Comparison of ENCODE assay signal across 25 cellular contexts in genomic region chr12:2842948-2843347, GRCh38. TPM values are rescaled to one million over a fixed set of nuclear protein-coding genes. Genes with fewer than 3 reads are reported as not detected.
A peak's percentile ranks its signal among the peaks of the same experiment; 100 is the strongest.
DNase-seq lines count a peak whose midpoint lies in the region; ATAC-seq and TF ChIP-seq lines count a peak whose summit lies in the region.
"Had no signal": no experiment of that assay in that cellular context is flagged by ENCODE, and none has a peak within 500 bp of the region (broad histone marks: within the 10 kb centered on the region; RNA-seq: fewer than 3 reads in every experiment).

No MANE protein-coding gene starts in this region.

- H3K27ac ChIP-seq in right cardiac atrium (ENCODE audit: low read length): peak overlapping the region; percentile 13
- H3K27ac ChIP-seq: PC-9 had no signal

- no peak for TF ChIP-seq CTCF in chondrocyte (IDR thresholded peaks at IDR 0.05)

- H3K4me3 ChIP-seq in right cardiac atrium (ENCODE audit: low read length): no peak overlapping the region
- H3K4me3 ChIP-seq: GM12878, PC-9 had no signal

- no peaks in the 10 kb centered on the region for H3K9me3 Mint-ChIP-seq in chondrocyte (ENCODE audit: low read depth)
- H3K9me3 Mint-ChIP-seq in stimulated activated effector memory CD8-positive, alpha-beta T cell treated with anti-CD3 and anti-CD28 coated beads, Interleukin-12 subunit alpha, Interleukin-12 subunit beta, amount 100 ng/mL, for 72 hours: no peaks in the 10 kb centered on the region
- H3K9me3 Mint-ChIP-seq: H9, HFFc6 had no signal

- ATAC-seq in right cardiac atrium: peak in 1 of 2 donors; percentile 40
- ATAC-seq in stimulated activated effector memory CD8-positive, alpha-beta T cell treated with anti-CD3 and anti-CD28 coated beads, Interleukin-12 subunit alpha, Interleukin-12 subunit beta, amount 100 ng/mL, for 72 hours: no peak
- ATAC-seq: GM12878 had no signal

- no peak overlapping the region for H3K4me3 Mint-ChIP-seq in chondrocyte (ENCODE audit: unreplicated experiment)
- H3K4me3 Mint-ChIP-seq in stimulated activated effector memory CD8-positive, alpha-beta T cell treated with anti-CD3 and anti-CD28 coated beads, Interleukin-12 subunit alpha, Interleukin-12 subunit beta, amount 100 ng/mL, for 72 hours: no peak overlapping the region
- H3K4me3 Mint-ChIP-seq: H9, HFFc6 had no signal

- H3K36me3 Mint-ChIP-seq in chondrocyte (ENCODE audit: low read depth): no peaks in the 10 kb centered on the region
- H3K36me3 Mint-ChIP-seq in stimulated activated effector memory CD8-positive, alpha-beta T cell treated with anti-CD3 and anti-CD28 coated beads, Interleukin-12 subunit alpha, Interleukin-12 subunit beta, amount 100 ng/mL, for 72 hours: peaks cover 44% of the 10 kb centered on the region

- intact Hi-C loops in right cardiac atrium (cut with DNase I): no loop called here

- H3K27ac Mint-ChIP-seq in chondrocyte (ENCODE audit: unreplicated experiment): peak overlapping the region; percentile 49
- H3K27ac Mint-ChIP-seq in stimulated activated effector memory CD8-positive, alpha-beta T cell treated with anti-CD3 and anti-CD28 coated beads, Interleukin-12 subunit alpha, Interleukin-12 subunit beta, amount 100 ng/mL, for 72 hours: peak overlapping the region; percentile 55
- H3K27ac Mint-ChIP-seq: H9, HFFc6 had no signal

- H3K4me1 Mint-ChIP-seq in chondrocyte (ENCODE audit: low read depth): peaks cover 34% of the 10 kb centered on the region
- H3K4me1 Mint-ChIP-seq in stimulated activated effector memory CD8-positive, alpha-beta T cell treated with anti-CD3 and anti-CD28 coated beads, Interleukin-12 subunit alpha, Interleukin-12 subunit beta, amount 100 ng/mL, for 72 hours: peaks cover 5% of the 10 kb centered on the region

- no peaks in the 10 kb centered on the region for H3K9me3 ChIP-seq in right cardiac atrium (ENCODE audit: control insufficient read depth, low read length)
- H3K9me3 ChIP-seq: BE2C had no signal

- in situ Hi-C loops in SK-MEL-5 (cut with HindIII; ENCODE audit: low pct_unique_long_range_greater_than_20kb, low sequenced_read_pairs): no loop called here

- WGBS in right cardiac atrium: 62% methylated on average over 5 of the region's 5 CpGs

- no peaks in the 10 kb centered on the region for H3K27me3 ChIP-seq in right cardiac atrium (ENCODE audit: control insufficient read depth, insufficient read depth)
- H3K27me3 ChIP-seq: BE2C had no signal

- H3K4me1 ChIP-seq in right cardiac atrium (ENCODE audit: control insufficient read depth, insufficient read depth, low read length): no peaks in the 10 kb centered on the region

- H3K27me3 Mint-ChIP-seq in chondrocyte (ENCODE audit: low read depth): no peaks in the 10 kb centered on the region

- peak; percentile 52 for DNase-seq in SK-MEL-5 (ENCODE audit: low read depth, low spot score)
- DNase-seq in chondrocyte (ENCODE audit: low spot score): no peak
- no peak for DNase-seq in right cardiac atrium
- no peak for DNase-seq in stimulated activated effector memory CD8-positive, alpha-beta T cell treated with anti-CD3 and anti-CD28 coated beads, Interleukin-12 subunit alpha, Interleukin-12 subunit beta, amount 100 ng/mL, for 72 hours (ENCODE audit: low spot score in 2 of 2)
- DNase-seq in DMS79 treated with DMSO at 0.1 percent for 48 hours (lab: John Stamatoyannopoulos, UW): no peak
- DNase-seq in NCI-H1048 (lab: John Stamatoyannopoulos, UW): no peak
- no peak for DNase-seq in activated T-cell treated with anti-CD3 and anti-CD28 coated beads, Interleukin-2, amount 50 U/mL, for 48 hours
- DNase-seq in inferior parietal cortex (ENCODE audit: extremely low spot score): no peak
- DNase-seq: BE2C, COR-L47, DMS 273 treated with DMSO at 0.1 percent for 48 hours, DND-41, H9, HFFc6, Kasumi-1, NCI-H1436, NCI-H187 treated with DMSO at 0.1 percent for 48 hours, NCI-H2227 treated with DMSO at 0.1 percent for 48 hours, NCI-H510A, NCI-H748 treated with DMSO at 0.1 percent for 48 hours, PC-9, RPMI8226 had no signal

RNA-seq across cellular contexts. Expression of gene NRIP2, which starts 8.1 kb away (rescaled TPM):
- 0.05 TPM in 1 of 2 replicates, not detected in the other for total RNA-seq in SK-MEL-5 (2014; rRNA removed; shearing (Covaris generic))
- polyA plus RNA-seq in SK-MEL-5 (2015; cell fraction: cytosol; rRNA removed): 0.24 TPM in 1 of 2 replicates, not detected in the other
- polyA plus RNA-seq in SK-MEL-5 (2015; cell fraction: nucleus; rRNA removed): 0.77 and 1.5 TPM in 2 replicates
- total RNA-seq in chondrocyte (0.25 to 0.92 TPM in 2 of 3 replicates, not detected in the other), right cardiac atrium (1 to 10 TPM; 1.5 to 3.0 (median 1.8) TPM)
- polyA plus RNA-seq in right cardiac atrium: 2.0 TPM
- total RNA-seq: GM12878, HFFc6, MCF 10A, PC-9 had no signal

RNA-seq across cellular contexts. Expression of gene TEX52, which starts 13.9 kb away (rescaled TPM):
- not detected in 2 replicates for total RNA-seq in SK-MEL-5 (2014; rRNA removed; shearing (Covaris generic))
- not detected in 2 replicates for polyA plus RNA-seq in SK-MEL-5 (2015; cell fraction: cytosol; rRNA removed)
- polyA plus RNA-seq in SK-MEL-5 (2015; cell fraction: nucleus; rRNA removed): not detected in 2 replicates
- total RNA-seq in chondrocyte (not detected in 3 replicates), right cardiac atrium (not detected)
- not detected for polyA plus RNA-seq in right cardiac atrium
- total RNA-seq: A673, GM12878, HFFc6, MCF 10A, PC-9 had no signal

RNA-seq across cellular contexts. Expression of gene ITFG2, which starts 30.5 kb away (rescaled TPM):
- 20.7 and 23.4 TPM in 2 replicates for total RNA-seq in SK-MEL-5 (2014; rRNA removed; shearing (Covaris generic))
- polyA plus RNA-seq in SK-MEL-5 (2015; cell fraction: cytosol; rRNA removed): 24.6 and 34.9 TPM in 2 replicates
- polyA plus RNA-seq in SK-MEL-5 (2015; cell fraction: nucleus; rRNA removed): 69.5 and 78.8 TPM in 2 replicates
- total RNA-seq in chondrocyte: 17.9 to 27.4 TPM (median 24.0 TPM) in 3 replicates
- 10 to 100 TPM; 14.3 to 20.6 (median 17.3) TPM for total RNA-seq in right cardiac atrium
- 15.7 TPM for polyA plus RNA-seq in right cardiac atrium

RNA-seq across cellular contexts. Expression of gene FOXM1, which starts 34.0 kb away (rescaled TPM):
- 21.8 and 28.8 TPM in 2 replicates for total RNA-seq in SK-MEL-5 (2014; rRNA removed; shearing (Covaris generic))
- 65.0 and 87.3 TPM in 2 replicates for polyA plus RNA-seq in SK-MEL-5 (2015; cell fraction: cytosol; rRNA removed)
- 41.0 and 41.8 TPM in 2 replicates for polyA plus RNA-seq in SK-MEL-5 (2015; cell fraction: nucleus; rRNA removed)
- total RNA-seq in chondrocyte (13.1 to 17.6 TPM (median 15.2 TPM) in 3 replicates), right cardiac atrium (1 to 10 TPM in 2 of 4 donors, under 1 TPM in 2; 0.33 to 1.7 (median 0.93) TPM)
- polyA plus RNA-seq in right cardiac atrium: 0.20 TPM

RNA-seq across cellular contexts. Expression of gene RHNO1, which starts 34.1 kb away (rescaled TPM):
- 34.8 and 40.9 TPM in 2 replicates for total RNA-seq in SK-MEL-5 (2014; rRNA removed; shearing (Covaris generic))
- polyA plus RNA-seq in SK-MEL-5 (2015; cell fraction: cytosol; rRNA removed): 32.2 and 40.0 TPM in 2 replicates
- 16.4 and 24.5 TPM in 2 replicates for polyA plus RNA-seq in SK-MEL-5 (2015; cell fraction: nucleus; rRNA removed)
- total RNA-seq in chondrocyte (18.8 to 23.4 TPM (median 23.4 TPM) in 3 replicates), right cardiac atrium (10 to 100 TPM in 1 of 4 donors, 1 to 10 TPM in 3; 8.3 to 11.0 (median 8.7) TPM)
- 13.6 TPM for polyA plus RNA-seq in right cardiac atrium
